Comparison of ENCODE assay signal across 20 cellular contexts in the genomic region with DNA sequence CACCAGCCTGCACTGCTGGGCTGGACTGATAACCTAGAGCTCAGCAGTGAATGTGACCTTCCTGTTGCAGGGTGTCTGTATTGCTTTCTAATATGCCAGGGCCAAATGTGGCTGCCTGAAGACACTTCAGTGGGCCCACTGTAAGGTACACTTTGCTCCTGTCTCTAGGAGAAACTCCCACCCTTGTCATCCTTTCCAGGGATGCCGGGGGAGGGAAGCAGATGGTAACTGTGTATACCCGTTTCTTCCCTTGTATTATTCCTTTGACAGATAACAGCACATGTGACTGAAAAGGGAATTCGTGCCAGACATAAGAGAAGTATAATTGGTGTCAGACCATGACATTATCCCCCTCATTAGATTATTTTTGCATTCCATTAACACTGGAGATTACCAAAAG.
DNase-seq lines count a peak whose midpoint lies in the region; ATAC-seq and TF ChIP-seq lines count a peak whose summit lies in the region.
"Had no signal": no experiment of that assay in that cellular context is flagged by ENCODE, and none has a peak within 500 bp of the region (broad histone marks: within the 10 kb centered on the region; RNA-seq: fewer than 3 reads in every experiment).

No MANE protein-coding gene starts in this region.

- H3K36me3 Mint-ChIP-seq in T-helper 17 cell (ENCODE audit: low read depth), result peaks cover 3% of the 10 kb centered on the region

- no peak for ATAC-seq in T-helper 17 cell
- ATAC-seq: GM12878, HepG2 had no signal

- peak overlapping the region; percentile 14 to 45 for H3K27ac ChIP-seq in testis
- H3K27ac ChIP-seq: GM23248 had no signal

- H3K36me3 ChIP-seq in testis (ENCODE audit: low read depth, missing control alignments), result no peaks in the 10 kb centered on the region
- H3K36me3 ChIP-seq: BE2C, HAP-1 had no signal

- peaks cover 8% of the 10 kb centered on the region for H3K4me1 Mint-ChIP-seq in T-helper 17 cell
- H3K4me1 Mint-ChIP-seq: CD8-positive, alpha-beta memory T cell had no signal

- H3K27ac Mint-ChIP-seq in T-helper 17 cell, result peak overlapping the region; percentile 24
- H3K27ac Mint-ChIP-seq: IgD-negative memory B cell had no signal

- DNase-seq in Ammon's horn (ENCODE audit: low spot score) (peak; percentile 59), T-helper 17 cell (no peak), dedifferentiated amniotic fluid mesenchymal stem cell (ENCODE audit: extremely low spot score) (peak; percentile 9), testis (peak; percentile 67), activated gamma-delta T cell (lab: John Stamatoyannopoulos, UW) (no peak), NCI-H345 (lab: John Stamatoyannopoulos, UW) (no peak)
- DNase-seq: BE2C; C1 segment of cervical spinal cord; CD4-positive, CD25-positive, alpha-beta regulatory T cell; CD8-positive, alpha-beta memory T cell; COR-L47; DMS 273 treated with DMSO at 0.1 percent for 48 hours; DMS53; DND-41; EL; GM23248 had no signal

- H3K4me3 ChIP-seq in testis, result no peak overlapping the region
- H3K4me3 ChIP-seq: GM12878, GM23248, HAP-1 had no signal

- WGBS in testis, 2 donors, result 59 to 67% methylated on average over 3 of the region's 3 CpGs

- H3K4me3 Mint-ChIP-seq in T-helper 17 cell, result no peak overlapping the region
- H3K4me3 Mint-ChIP-seq: CD4-positive, CD25-positive, alpha-beta regulatory T cell; CD8-positive, alpha-beta memory T cell; IgD-negative memory B cell had no signal

- H3K27me3 Mint-ChIP-seq in T-helper 17 cell, result no peaks in the 10 kb centered on the region
- H3K27me3 Mint-ChIP-seq: CD4-positive, CD25-positive, alpha-beta regulatory T cell; CD8-positive, alpha-beta memory T cell; IgD-negative memory B cell had no signal

- H3K27me3 ChIP-seq in testis, result no peaks in the 10 kb centered on the region
- H3K27me3 ChIP-seq: BE2C had no signal

- no peaks in the 10 kb centered on the region for H3K9me3 ChIP-seq in T-helper 17 cell (ENCODE audit: control insufficient read depth, low read length, poor library complexity, severe bottlenecking)
- H3K9me3 ChIP-seq in testis, result no peaks in the 10 kb centered on the region
- H3K9me3 ChIP-seq: BE2C, HAP-1 had no signal

- no peak for TF ChIP-seq CTCF in testis (IDR thresholded peaks at IDR 0.05)

- peaks cover 6% of the 10 kb centered on the region for H3K4me1 ChIP-seq in testis
- H3K4me1 ChIP-seq: HAP-1 had no signal

- intact Hi-C loops in testis (cut with DNase I; ENCODE audit: low total_unique reads), result no loop called here

- TF ChIP-seq POLR2A in testis (IDR thresholded peaks at IDR 0.05), result no peak

Comparison
In these comparisons a context has a peak if more than half of its experiments do, and no peak if none do; other contexts are left out.
1. DNase-seq: peak in Ammon's horn (single experiment), dedifferentiated amniotic fluid mesenchymal stem cell (single experiment) and testis (single experiment); none in T-helper 17 cell (0 of 3), activated gamma-delta T cell (single experiment) and NCI-H345 (single experiment).